1 cellular context compared by ENCODE assay signal in genomic region chr3:140911822-140912221, GRCh38.
TF ChIP-seq lines count a peak whose summit lies in the region.

No MANE protein-coding gene starts in this region.

TF ChIP-seq in HEK293, 187 proteins besides CTCF, POLR2A, EP300 and RAD21 (continued from another document and continues in another):
- peak; percentile 80 for TF ChIP-seq GFI1B (tag by site-specific recombination; IDR thresholded peaks at IDR 0.05)
- TF ChIP-seq IKZF3 (tag by site-specific recombination; IDR thresholded peaks at IDR 0.05): peak; percentile 89
- TF ChIP-seq ZNF362 (tag by site-specific recombination; IDR thresholded peaks at IDR 0.05): no peak
- TF ChIP-seq ZNF366 (tag by site-specific recombination; conservative IDR thresholded peaks at IDR 0.05): peak; percentile 58; the same call in 1 of the 2 replicates
- no peak for TF ChIP-seq ZNF324 (tag by site-specific recombination; IDR thresholded peaks at IDR 0.05)
- no peak for TF ChIP-seq ZNF488 (tag by site-specific recombination; IDR thresholded peaks at IDR 0.05)
- TF ChIP-seq ZNF791 (tag by site-specific recombination; IDR thresholded peaks at IDR 0.05): no peak
- peak; percentile 19; the same call in 1 of the 2 replicates for TF ChIP-seq ZBTB8A (tag by site-specific recombination; IDR thresholded peaks at IDR 0.05)
- TF ChIP-seq TRIM28 (IDR thresholded peaks at IDR 0.05; ENCODE audit: borderline replicate concordance, low read length): peak; percentile 86
- TF ChIP-seq ZNF449 (tag by site-specific recombination; IDR thresholded peaks at IDR 0.05): no peak
- TF ChIP-seq ZNF768 (tag by site-specific recombination; IDR thresholded peaks at IDR 0.05): no peak
- no peak for TF ChIP-seq ZNF248 (tag by site-specific recombination; IDR thresholded peaks at IDR 0.05)
- no peak for TF ChIP-seq ZSCAN23 (tag by site-specific recombination; IDR thresholded peaks at IDR 0.05)
- peak; percentile 38; the same call in 1 of the 2 replicates for TF ChIP-seq PATZ1 (tag by site-specific recombination; IDR thresholded peaks at IDR 0.05)
- no peak for TF ChIP-seq ZNF157 (tag by site-specific recombination; IDR thresholded peaks at IDR 0.05)
- TF ChIP-seq ZNF121 (tag by site-specific recombination; IDR thresholded peaks at IDR 0.05): no peak
- no peak for TF ChIP-seq ZNF174 (tag by site-specific recombination; IDR thresholded peaks at IDR 0.05)
- TF ChIP-seq ZBTB6 (tag by site-specific recombination; IDR thresholded peaks at IDR 0.05): no peak
- no peak for TF ChIP-seq ZNF202 (tag by site-specific recombination; IDR thresholded peaks at IDR 0.05; ENCODE audit: borderline replicate concordance)
- TF ChIP-seq ZNF148 (tag by site-specific recombination; IDR thresholded peaks at IDR 0.05; ENCODE audit: borderline replicate concordance): no peak
- peak; percentile 55 for TF ChIP-seq ZIC2 (tag by site-specific recombination; IDR thresholded peaks at IDR 0.05)
- TF ChIP-seq ZBTB17 (tag by site-specific recombination; IDR thresholded peaks at IDR 0.05): no peak
- TF ChIP-seq ZBTB44 (tag by site-specific recombination; IDR thresholded peaks at IDR 0.05): peak; percentile 60; the same call in 1 of the 2 replicates
- TF ChIP-seq ZNF214 (tag by site-specific recombination; IDR thresholded peaks at IDR 0.05; ENCODE audit: borderline replicate concordance): no peak
- TF ChIP-seq ZNF530 (tag by site-specific recombination; IDR thresholded peaks at IDR 0.05; ENCODE audit: low read depth): no peak
- 0 out of 2 replicates have a peak, but pooled peaks have one; percentile 33 for TF ChIP-seq KLF8 (tag by site-specific recombination; IDR thresholded peaks at IDR 0.05)
- TF ChIP-seq AEBP2 (tag by site-specific recombination; IDR thresholded peaks at IDR 0.05; ENCODE audit: borderline replicate concordance): no peak
- TF ChIP-seq ZFP3 (tag by site-specific recombination; IDR thresholded peaks at IDR 0.05; ENCODE audit: low read depth): no peak
- no peak for TF ChIP-seq HOXC10 (CRISPR knock-in tag; IDR thresholded peaks at IDR 0.05)
- peak; percentile 47; the same call in 1 of the 2 replicates for TF ChIP-seq GLI2 (tag by site-specific recombination; IDR thresholded peaks at IDR 0.05; ENCODE audit: borderline replicate concordance, low read depth)
- no peak for TF ChIP-seq ZNF658 (tag by site-specific recombination; IDR thresholded peaks at IDR 0.05)
- peak; percentile 83 for TF ChIP-seq FEZF1 (tag by site-specific recombination; IDR thresholded peaks at IDR 0.05)
- TF ChIP-seq INSM2 (tag by site-specific recombination; IDR thresholded peaks at IDR 0.05): no peak
- TF ChIP-seq BCL11A (tag by site-specific recombination; IDR thresholded peaks at IDR 0.05; ENCODE audit: low read depth): peak; percentile 49; the same call in 1 of the 2 replicates
- peak; percentile 81 for TF ChIP-seq ZNF561 (tag by site-specific recombination; IDR thresholded peaks at IDR 0.05; ENCODE audit: borderline replicate concordance)
- no peak for TF ChIP-seq ZBTB10 (tag by site-specific recombination; IDR thresholded peaks at IDR 0.05)
- no peak for TF ChIP-seq SCRT2 (tag by site-specific recombination; IDR thresholded peaks at IDR 0.05)
- no peak for TF ChIP-seq PBX3 (CRISPR knock-in tag; IDR thresholded peaks at IDR 0.05)
- TF ChIP-seq ZNF404 (tag by site-specific recombination; IDR thresholded peaks at IDR 0.05): no peak
- TF ChIP-seq ZNF398 (tag by site-specific recombination; IDR thresholded peaks at IDR 0.05): no peak
